Comparison of ENCODE assay signal across 1 cellular context in the genomic region with DNA sequence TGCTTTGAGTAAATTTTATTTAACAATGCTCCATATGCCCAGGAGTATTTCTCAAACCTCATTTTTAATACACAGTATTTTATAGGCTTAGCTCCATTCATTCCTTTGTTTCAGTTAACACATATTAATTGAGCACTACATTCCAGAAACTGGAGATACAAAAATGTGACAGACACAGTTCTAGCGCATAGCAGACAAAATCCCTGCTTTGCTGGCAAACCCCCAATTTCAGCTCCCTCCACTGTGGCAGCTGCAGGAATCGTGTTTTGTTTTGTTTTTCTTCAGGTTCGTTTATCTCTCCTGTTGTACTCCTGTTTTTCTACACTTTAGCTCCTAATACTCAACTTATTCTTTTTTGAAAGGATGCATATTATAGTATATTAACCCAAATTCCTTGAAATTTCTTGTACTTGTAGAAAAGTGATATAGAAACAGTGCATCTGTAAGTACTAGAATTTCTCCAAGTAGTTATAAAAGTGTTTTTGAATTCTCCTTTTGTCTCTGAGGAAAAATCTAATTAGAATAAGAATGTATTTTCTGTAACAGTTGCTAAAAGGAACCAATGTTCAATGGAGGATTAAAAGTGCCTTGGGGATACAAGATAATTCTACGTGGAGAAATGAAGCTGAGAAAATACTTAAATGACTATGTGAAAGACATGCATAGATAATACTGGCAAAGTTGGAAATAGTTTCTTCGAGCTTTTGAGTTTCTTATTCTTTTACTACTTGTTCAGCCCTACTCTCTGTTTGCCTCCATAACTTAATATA.
TF ChIP-seq lines count a peak whose summit lies in the region.

No MANE protein-coding gene starts in this region.

TF ChIP-seq in GM23338, 12 proteins besides CTCF, POLR2A, EP300 and RAD21 (continued from another document):
- TF ChIP-seq, protein P1, sequence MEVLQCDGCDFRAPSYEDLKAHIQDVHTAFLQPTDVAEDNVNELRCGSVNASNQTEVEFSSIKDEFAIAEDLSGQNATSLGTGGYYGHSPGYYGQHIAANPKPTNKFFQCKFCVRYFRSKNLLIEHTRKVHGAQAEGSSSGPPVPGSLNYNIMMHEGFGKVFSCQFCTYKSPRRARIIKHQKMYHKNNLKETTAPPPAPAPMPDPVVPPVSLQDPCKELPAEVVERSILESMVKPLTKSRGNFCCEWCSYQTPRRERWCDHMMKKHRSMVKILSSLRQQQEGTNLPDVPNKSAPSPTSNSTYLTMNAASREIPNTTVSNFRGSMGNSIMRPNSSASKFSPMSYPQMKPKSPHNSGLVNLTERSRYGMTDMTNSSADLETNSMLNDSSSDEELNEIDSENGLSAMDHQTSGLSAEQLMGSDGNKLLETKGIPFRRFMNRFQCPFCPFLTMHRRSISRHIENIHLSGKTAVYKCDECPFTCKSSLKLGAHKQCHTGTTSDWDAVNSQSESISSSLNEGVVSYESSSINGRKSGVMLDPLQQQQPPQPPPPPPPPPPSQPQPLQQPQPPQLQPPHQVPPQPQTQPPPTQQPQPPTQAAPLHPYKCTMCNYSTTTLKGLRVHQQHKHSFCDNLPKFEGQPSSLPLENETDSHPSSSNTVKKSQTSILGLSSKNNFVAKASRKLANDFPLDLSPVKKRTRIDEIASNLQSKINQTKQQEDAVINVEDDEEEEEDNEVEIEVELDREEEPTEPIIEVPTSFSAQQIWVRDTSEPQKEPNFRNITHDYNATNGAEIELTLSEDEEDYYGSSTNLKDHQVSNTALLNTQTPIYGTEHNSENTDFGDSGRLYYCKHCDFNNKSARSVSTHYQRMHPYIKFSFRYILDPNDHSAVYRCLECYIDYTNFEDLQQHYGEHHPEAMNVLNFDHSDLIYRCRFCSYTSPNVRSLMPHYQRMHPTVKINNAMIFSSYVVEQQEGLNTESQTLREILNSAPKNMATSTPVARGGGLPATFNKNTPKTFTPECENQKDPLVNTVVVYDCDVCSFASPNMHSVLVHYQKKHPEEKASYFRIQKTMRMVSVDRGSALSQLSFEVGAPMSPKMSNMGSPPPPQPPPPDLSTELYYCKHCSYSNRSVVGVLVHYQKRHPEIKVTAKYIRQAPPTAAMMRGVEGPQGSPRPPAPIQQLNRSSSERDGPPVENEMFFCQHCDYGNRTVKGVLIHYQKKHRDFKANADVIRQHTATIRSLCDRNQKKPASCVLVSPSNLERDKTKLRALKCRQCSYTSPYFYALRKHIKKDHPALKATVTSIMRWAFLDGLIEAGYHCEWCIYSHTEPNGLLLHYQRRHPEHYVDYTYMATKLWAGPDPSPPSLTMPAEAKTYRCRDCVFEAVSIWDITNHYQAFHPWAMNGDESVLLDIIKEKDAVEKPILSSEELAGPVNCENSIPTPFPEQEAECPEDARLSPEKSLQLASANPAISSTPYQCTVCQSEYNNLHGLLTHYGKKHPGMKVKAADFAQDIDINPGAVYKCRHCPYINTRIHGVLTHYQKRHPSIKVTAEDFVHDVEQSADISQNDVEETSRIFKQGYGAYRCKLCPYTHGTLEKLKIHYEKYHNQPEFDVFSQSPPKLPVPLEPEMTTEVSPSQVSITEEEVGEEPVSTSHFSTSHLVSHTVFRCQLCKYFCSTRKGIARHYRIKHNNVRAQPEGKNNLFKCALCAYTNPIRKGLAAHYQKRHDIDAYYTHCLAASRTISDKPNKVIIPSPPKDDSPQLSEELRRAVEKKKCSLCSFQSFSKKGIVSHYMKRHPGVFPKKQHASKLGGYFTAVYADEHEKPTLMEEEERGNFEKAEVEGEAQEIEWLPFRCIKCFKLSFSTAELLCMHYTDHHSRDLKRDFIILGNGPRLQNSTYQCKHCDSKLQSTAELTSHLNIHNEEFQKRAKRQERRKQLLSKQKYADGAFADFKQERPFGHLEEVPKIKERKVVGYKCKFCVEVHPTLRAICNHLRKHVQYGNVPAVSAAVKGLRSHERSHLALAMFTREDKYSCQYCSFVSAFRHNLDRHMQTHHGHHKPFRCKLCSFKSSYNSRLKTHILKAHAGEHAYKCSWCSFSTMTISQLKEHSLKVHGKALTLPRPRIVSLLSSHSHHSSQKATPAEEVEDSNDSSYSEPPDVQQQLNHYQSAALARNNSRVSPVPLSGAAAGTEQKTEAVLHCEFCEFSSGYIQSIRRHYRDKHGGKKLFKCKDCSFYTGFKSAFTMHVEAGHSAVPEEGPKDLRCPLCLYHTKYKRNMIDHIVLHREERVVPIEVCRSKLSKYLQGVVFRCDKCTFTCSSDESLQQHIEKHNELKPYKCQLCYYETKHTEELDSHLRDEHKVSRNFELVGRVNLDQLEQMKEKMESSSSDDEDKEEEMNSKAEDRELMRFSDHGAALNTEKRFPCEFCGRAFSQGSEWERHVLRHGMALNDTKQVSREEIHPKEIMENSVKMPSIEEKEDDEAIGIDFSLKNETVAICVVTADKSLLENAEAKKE (CRISPR knock-in tag; IDR thresholded peaks at IDR 0.05): no peak
- TF ChIP-seq EZH2 (IDR thresholded peaks at IDR 0.05; ENCODE audit: low read depth, unreplicated experiment) (no peak), JUNB (IDR thresholded peaks at IDR 0.05; ENCODE audit: unreplicated experiment) (no peak), NANOG (IDR thresholded peaks at IDR 0.05; ENCODE audit: borderline replicate concordance) (no peak), ZNF331 (CRISPR knock-in tag; IDR thresholded peaks at IDR 0.05; ENCODE audit: low read depth) (no peak)
